In the genomic region with DNA sequence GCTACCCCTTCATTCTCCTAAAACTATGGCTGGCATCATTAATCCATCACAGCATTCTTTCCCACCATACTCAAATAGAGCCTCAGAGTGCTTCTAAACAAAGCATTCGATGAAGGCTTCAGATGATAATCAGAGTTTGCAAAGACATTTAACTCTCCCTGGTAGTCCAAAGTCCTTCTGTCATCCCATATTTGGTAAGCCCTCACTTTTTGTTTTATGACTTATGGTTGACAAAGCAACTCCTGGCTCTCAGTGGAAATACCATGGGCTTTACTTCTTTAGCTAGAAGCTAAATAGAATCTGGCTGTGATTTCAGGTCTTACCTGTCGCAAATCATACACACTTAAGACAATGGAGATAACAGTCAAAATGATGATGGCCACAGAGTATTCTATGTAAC, we compare ENCODE assay signal across 21 cellular contexts. TPM values are rescaled to one million over a fixed set of nuclear protein-coding genes. Genes with fewer than 3 reads are reported as not detected.
DNase-seq lines count a peak whose midpoint lies in the region; ATAC-seq and TF ChIP-seq lines count a peak whose summit lies in the region.
"Had no signal": no experiment of that assay in that cellular context is flagged by ENCODE, and none has a peak within 500 bp of the region (broad histone marks: within the 10 kb centered on the region; RNA-seq: fewer than 3 reads in every experiment).

No MANE protein-coding gene starts in this region.

- BruUV-seq in Caco-2 (replicated peaks; lab: Mats Ljungman, UMichigan): no TSS peak

- H3K27me3 Mint-ChIP-seq in Caco-2 (ENCODE audit: insufficient read depth, unreplicated experiment) (no peaks in the 10 kb centered on the region), HFFc6 (ENCODE audit: insufficient read depth) (no peaks in the 10 kb centered on the region), T-cell (peaks cover 3 to 10% of the 10 kb centered on the region in 2 donors)

- no peak overlapping the region for H3K4me3 ChIP-seq in Caco-2 (ENCODE audit: low read depth, low read length)
- H3K4me3 ChIP-seq: BLaER1 had no signal

- peak; percentile 40 for ATAC-seq in left colon
- ATAC-seq in GM19395 (IDR thresholded peaks at IDR 0.05; ENCODE audit: unreplicated experiment): no peak
- no peak for ATAC-seq in T-cell (replicated peaks in 1 of 4)

- POLR2A ChIA-PET in Caco-2 (lab: Charles Lee): no interaction called here
- POLR2A ChIA-PET in T-cell (lab: Charles Lee): no interaction called here

- CTCF ChIA-PET in Caco-2 (lab: Charles Lee) (interaction anchor here (0.5 kb wide), 1 partner anchor 17 kb away, joined by 3 read pairs; no protein-coding TSS in a partner anchor), T-cell (lab: Charles Lee) (no interaction called here)

- no peaks in the 10 kb centered on the region for H3K27me3 ChIP-seq in Caco-2 (replicated peaks; ENCODE audit: control insufficient read depth, insufficient read depth, low read length)
- H3K27me3 ChIP-seq: BLaER1 had no signal

- DNase-seq in Caco-2 (peak in 1 of 2 experiments; percentile 66), NCI-H526 (lab: John Stamatoyannopoulos, UW) (peak; percentile 65 to 80), SW480 (ENCODE audit: low spot score) (peak; percentile 19), left colon (no peak), HFFc6 (no peak), T-cell (no peak)
- DNase-seq: 8988T; ACHN; BE2C; C1 segment of cervical spinal cord; Calu3; CD4-positive, alpha-beta memory T cell; CD4-positive, CD25-positive, alpha-beta regulatory T cell; CD8-positive, alpha-beta memory T cell; COR-L47; DMS79 treated with DMSO at 0.1 percent for 48 hours; GF-D8 had no signal

- no peaks in the 10 kb centered on the region for H3K36me3 ChIP-seq in Caco-2 (ENCODE audit: control insufficient read depth, insufficient read depth, low read length)
- H3K36me3 ChIP-seq: BE2C, BLaER1 had no signal

- H3K36me3 Mint-ChIP-seq in Caco-2 (ENCODE audit: insufficient read depth, unreplicated experiment) (no peaks in the 10 kb centered on the region), HFFc6 (ENCODE audit: low read depth) (no peaks in the 10 kb centered on the region), T-cell (no peaks in the 10 kb centered on the region)
- H3K36me3 Mint-ChIP-seq: CD14-positive monocyte; CD4-positive, alpha-beta memory T cell; CD4-positive, CD25-positive, alpha-beta regulatory T cell; CD8-positive, alpha-beta memory T cell had no signal

- no peaks in the 10 kb centered on the region for H3K9me3 Mint-ChIP-seq in Caco-2 (ENCODE audit: unreplicated experiment)
- H3K9me3 Mint-ChIP-seq in HFFc6: peaks cover 18% of the 10 kb centered on the region
- peaks cover 0 to 3% (median 0%) of the 10 kb centered on the region in 3 donors for H3K9me3 Mint-ChIP-seq in T-cell

- H3K4me3 Mint-ChIP-seq in Caco-2 (ENCODE audit: unreplicated experiment) (peak overlapping the region; percentile 52), HFFc6 (no peak overlapping the region), T-cell (no peak overlapping the region)
- H3K4me3 Mint-ChIP-seq: CD14-positive monocyte; CD4-positive, alpha-beta memory T cell; CD4-positive, CD25-positive, alpha-beta regulatory T cell; CD8-positive, alpha-beta memory T cell had no signal

- peaks cover 40% of the 10 kb centered on the region for H3K4me1 ChIP-seq in Caco-2
- H3K4me1 ChIP-seq: BE2C, BLaER1 had no signal

- H3K27ac Mint-ChIP-seq in Caco-2 (ENCODE audit: unreplicated experiment) (no peak overlapping the region), HFFc6 (no peak overlapping the region), T-cell (no peak overlapping the region)
- H3K27ac Mint-ChIP-seq: CD14-positive monocyte; CD4-positive, alpha-beta memory T cell; CD4-positive, CD25-positive, alpha-beta regulatory T cell; CD8-positive, alpha-beta memory T cell had no signal

- no peaks in the 10 kb centered on the region for H3K9me3 ChIP-seq in Caco-2
- H3K9me3 ChIP-seq: BE2C, BLaER1 had no signal

- intact Hi-C loops in Caco-2 (cut with micrococcal nuclease; ENCODE audit: unreplicated experiment): loop anchor here (2.0 kb wide), 1 partner anchor 62 kb away; no protein-coding TSS in a partner anchor
- intact Hi-C loops in left colon (cut with DNase I, micrococcal nuclease): no loop called here

- no peak for TF ChIP-seq CTCF in Caco-2 (IDR thresholded peaks at IDR 0.05; ENCODE audit: insufficient read depth in 1 of 2, low read depth in 1 of 2, low read length in 1 of 2, severe bottlenecking in 1 of 2, unreplicated experiment in 1 of 2)
- TF ChIP-seq CTCF in HFFc6 (IDR thresholded peaks at IDR 0.05): no peak

- H3K4me1 Mint-ChIP-seq in Caco-2 (ENCODE audit: low read depth, unreplicated experiment) (peaks cover 19% of the 10 kb centered on the region), HFFc6 (ENCODE audit: low read depth) (no peaks in the 10 kb centered on the region), T-cell (no peaks in the 10 kb centered on the region)
- H3K4me1 Mint-ChIP-seq: CD14-positive monocyte; CD4-positive, alpha-beta memory T cell; CD4-positive, CD25-positive, alpha-beta regulatory T cell; CD8-positive, alpha-beta memory T cell had no signal

RNA-seq across cellular contexts. Expression of a gene that starts 27.8 kb away (rescaled TPM):
- total RNA-seq in Caco-2 (2022) (not detected in 2 replicates), left colon (not detected), T-cell (not detected)
- total RNA-seq in HFFc6 (2021; fragmentation: NEBNext Ultra II Directional; extraction: Animal tissue kit (Norgen Biotek cat#: 25700)): not detected
- total RNA-seq: A673; Calu3; CD4-positive, alpha-beta memory T cell; CD4-positive, CD25-positive, alpha-beta regulatory T cell; CD8-positive, alpha-beta memory T cell had no signal

Comparison
In these comparisons a context has a peak if more than half of its experiments do, and no peak if none do; other contexts are left out.
1. DNase-seq: peak in NCI-H526 (2 of 2) and SW480 (single experiment); none in left colon (0 of 2), HFFc6 (single experiment) and T-cell (0 of 34).